Comparison of ENCODE assay signal across 11 cellular contexts in genomic region chr11:11876458-11876857, GRCh38. TPM values are rescaled to one million over a fixed set of nuclear protein-coding genes. Genes with fewer than 3 reads are reported as not detected.
DNase-seq lines count a peak whose midpoint lies in the region; ATAC-seq, FAIRE-seq and TF ChIP-seq lines count a peak whose summit lies in the region.
"Had no signal": no experiment of that assay in that cellular context is flagged by ENCODE, and none has a peak within 500 bp of the region (broad histone marks: within the 10 kb centered on the region; RNA-seq: fewer than 3 reads in every experiment).

No MANE protein-coding gene starts in this region.

- H3K9me3 ChIP-seq in A549 = no peaks in the 10 kb centered on the region
- H3K9me3 ChIP-seq in OCI-LY3 (ENCODE audit: insufficient read depth, low read length) = no peaks in the 10 kb centered on the region
- no peaks in the 10 kb centered on the region for H3K9me3 ChIP-seq in transverse colon

- H3K4me3 ChIP-seq in A549 = no peak overlapping the region
- H3K4me3 ChIP-seq in OCI-LY3 (ENCODE audit: low read length) = no peak overlapping the region
- H3K4me3 ChIP-seq in fibroblast of pulmonary artery (replicated peaks; ENCODE audit: low read depth, low read length) = no peak overlapping the region
- no peak overlapping the region for H3K4me3 ChIP-seq in transverse colon

- H3K36me3 ChIP-seq in OCI-LY3 (replicated peaks; ENCODE audit: low read depth, low read length) (no peaks in the 10 kb centered on the region), transverse colon (no peaks in the 10 kb centered on the region)

- H3K4me2 ChIP-seq in A549 = no peak overlapping the region
- no peak overlapping the region for H3K4me2 ChIP-seq in OCI-LY3 (ENCODE audit: low read length)

- H4K20me1 ChIP-seq in OCI-LY3 (ENCODE audit: insufficient read depth, low read length) = peaks cover 72% of the 10 kb centered on the region

- H3K4me1 ChIP-seq in A549 (peaks cover 13% of the 10 kb centered on the region; the same call in 2 of the 3 replicates), OCI-LY3 (ENCODE audit: low read length) (no peaks in the 10 kb centered on the region), transverse colon (peaks cover 9 to 23% (median 10%) of the 10 kb centered on the region in 4 donors)

- no peak for FAIRE-seq in A549 (lab: Jason Lieb, UNC)
- FAIRE-seq: TTC549 had no signal

- H3K79me2 ChIP-seq in OCI-LY3 (ENCODE audit: low read length) = peaks cover 34% of the 10 kb centered on the region

- H3K27me3 ChIP-seq in OCI-LY3 (ENCODE audit: low read depth, low read length) (no peaks in the 10 kb centered on the region), transverse colon (no peaks in the 10 kb centered on the region)

- TF ChIP-seq RAD21 in A549 (conservative IDR thresholded peaks at IDR 0.05 in 1 of 2, IDR thresholded peaks at IDR 0.05 in 1 of 2) = peak in 1 of 2 experiments; percentile 29; a peak in 2 of 5 replicates

- peak; percentile 34 to 55; a peak in 3 of 6 replicates for ATAC-seq in A549

- POLR2A ChIA-PET in A549 (lab: Yijun Ruan, JAX) = no interaction called here

- no peak overlapping the region for H3K27ac ChIP-seq in A549
- no peak overlapping the region for H3K27ac ChIP-seq in OCI-LY3 (ENCODE audit: low read length)
- H3K27ac ChIP-seq in transverse colon = no peak overlapping the region

- peak in 1 of 2 experiments; percentile 40 for DNase-seq in A549 (ENCODE audit: low read depth in 1 of 2, low spot score in 1 of 2)
- DNase-seq in fibroblast of pulmonary artery (ENCODE audit: low read depth) = no peak
- DNase-seq in KG1 (lab: John Stamatoyannopoulos, UW) = no peak
- DNase-seq in DMS114 treated with DMSO at 0.1 percent for 48 hours (lab: John Stamatoyannopoulos, UW; ENCODE audit: unreplicated experiment) = no peak
- no peak for DNase-seq in transverse colon
- DNase-seq in NCI-H510A (lab: John Stamatoyannopoulos, UW) = no peak
- DNase-seq: CD8-positive, alpha-beta memory T cell; NCI-H2227 treated with DMSO at 0.1 percent for 48 hours had no signal

- TF ChIP-seq EP300 in A549 (IDR thresholded peaks at IDR 0.05) = no peak
- no peak for TF ChIP-seq EP300 in transverse colon (IDR thresholded peaks at IDR 0.05; ENCODE audit: low read depth)

- 86% methylated on average over 2 of the region's 2 CpGs for WGBS in A549 (ENCODE audit: missing lambda C conversion rate)
- 90 to 94% methylated on average over 2 of the region's 2 CpGs for WGBS in transverse colon (ENCODE audit: low coverage in 1 of 2), 2 donors

- no peak overlapping the region for H3K9ac ChIP-seq in OCI-LY3 (ENCODE audit: low read length)

- CTCF ChIA-PET in A549 (lab: Yijun Ruan, JAX) = interaction anchor here (0.6 to 2.6 kb wide), 6 partner anchors 12 to 836 kb away, joined by 3 to 18 read pairs (median 3); no protein-coding TSS in a partner anchor

- peak; percentile 25 for TF ChIP-seq CTCF in A549 (IDR thresholded peaks at IDR 0.05)
- TF ChIP-seq CTCF in GM12873 (IDR thresholded peaks at IDR 0.05; ENCODE audit: insufficient read depth, low read depth, low read length, missing control alignments) = peak; percentile 18
- peak; percentile 27; the same call in 1 of the 2 replicates for TF ChIP-seq CTCF in OCI-LY3 (IDR thresholded peaks at IDR 0.05; ENCODE audit: low read depth, low read length)
- peak; percentile 28 for TF ChIP-seq CTCF in fibroblast of pulmonary artery (IDR thresholded peaks at IDR 0.05; ENCODE audit: low read length, missing control alignments)
- no peak for TF ChIP-seq CTCF in transverse colon (IDR thresholded peaks at IDR 0.05)

- no peak overlapping the region for H2AFZ ChIP-seq in OCI-LY3 (ENCODE audit: low read depth, low read length)

- in situ Hi-C loops in transverse colon (cut with MboI; ENCODE audit: low pct_ligation_motif_present in 1 of 4, low pct_unique_long_range_greater_than_20kb in 1 of 4, low sequenced_read_pairs in 3 of 4) = no loop called here

- no peak for TF ChIP-seq POLR2A in A549 (IDR thresholded peaks at IDR 0.05; ENCODE audit: low read length)
- no peak for TF ChIP-seq POLR2A in transverse colon (IDR thresholded peaks at IDR 0.05)

- intact Hi-C loops in transverse colon (cut with DNase I; ENCODE audit: low total_unique reads) = no loop called here

TF ChIP-seq in A549, 52 proteins besides CTCF, POLR2A, EP300 and RAD21:
- no peak for TF ChIP-seq EHMT2 (IDR thresholded peaks at IDR 0.05; ENCODE audit: low read depth)
- no peak for TF ChIP-seq REST (IDR thresholded peaks at IDR 0.05)
- no peak for TF ChIP-seq GATA3 (IDR thresholded peaks at IDR 0.05; ENCODE audit: borderline replicate concordance)
- TF ChIP-seq SMC3 (IDR thresholded peaks at IDR 0.05) = peak; percentile 14; the same call in 1 of the 3 replicates
- no peak for TF ChIP-seq E2F6 (IDR thresholded peaks at IDR 0.05; ENCODE audit: borderline replicate concordance, low read depth)
- no peak for TF ChIP-seq TP53 (CRISPR knock-in tag; IDR thresholded peaks at IDR 0.05)
- TF ChIP-seq HEYL (CRISPR knock-in tag; IDR thresholded peaks at IDR 0.05) = no peak
- TF ChIP-seq JUNB (IDR thresholded peaks at IDR 0.05) = no peak

RNA-seq across cellular contexts. Expression of gene USP47, which starts 34.7 kb away (rescaled TPM):
- 31.3 and 32.8 TPM in 2 replicates for polyA plus RNA-seq in A549 (2011; rRNA removed)
- 6.2 and 6.6 TPM in 2 replicates for polyA plus RNA-seq in A549 (2012; cell fraction: cytosol; rRNA removed)
- 4.2 and 7.8 TPM in 2 replicates for polyA plus RNA-seq in A549 (2012; cell fraction: nucleus; rRNA removed)
- polyA plus RNA-seq in A549 (2017; fragmentation: RNase III; extraction: RNeasy Plus Mini Kit Qiagen cat#74134 plus additional on column Dnase treatment) = 31.0 to 31.8 TPM (median 31.4 TPM) in 3 replicates
- polyA minus RNA-seq in A549 (2011; rRNA and poly(A)+ RNA removed) = 20.9 and 23.6 TPM in 2 replicates
- 10 to 100 TPM; 42.6 to 85.1 (median 57.3) TPM for total RNA-seq in transverse colon

Comparison
In these comparisons a context has a peak if more than half of its experiments do, and no peak if none do; other contexts are left out.
1. CTCF ChIP-seq: peak in A549 (single experiment), GM12873 (single experiment), OCI-LY3 (single experiment) and fibroblast of pulmonary artery (single experiment); none in transverse colon (0 of 5).